ENCODE assay signal across 12 cellular contexts in the genomic region with DNA sequence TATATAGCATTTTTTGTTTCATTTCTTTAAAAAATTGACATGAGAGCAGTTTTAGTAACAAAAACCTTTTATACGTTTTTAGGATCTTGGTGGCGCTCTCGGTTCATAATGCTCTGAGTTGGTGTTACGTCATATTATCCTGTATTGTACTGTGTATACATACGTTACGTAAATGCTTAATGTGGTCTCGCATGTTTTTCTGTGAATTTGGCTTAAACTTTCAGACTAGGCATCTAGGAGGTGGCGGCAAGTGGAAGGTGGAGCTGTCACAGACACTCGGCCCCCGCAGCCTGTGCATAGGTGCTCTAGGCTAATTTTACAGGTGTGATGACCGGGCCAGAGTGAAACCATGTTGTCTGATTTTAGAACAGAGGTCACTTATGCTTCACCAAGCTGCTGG.
DNase-seq lines count a peak whose midpoint lies in the region; ATAC-seq lines count a peak whose summit lies in the region.
"Had no signal": no experiment of that assay in that cellular context is flagged by ENCODE, and none has a peak within 500 bp of the region (broad histone marks: within the 10 kb centered on the region; RNA-seq: fewer than 3 reads in every experiment).

No MANE protein-coding gene starts in this region.

- no peaks in the 10 kb centered on the region for H3K27me3 Mint-ChIP-seq in CD4-positive, alpha-beta memory T cell
- H3K27me3 Mint-ChIP-seq in activated T-helper 2 cell treated with anti-CD3 and anti-CD28 coated beads, Interferon-gamma antibody, Interleukin-2, Interleukin-4, amounts not matched to agents 10 μg/mL and 5 μg/mL and 100 μg/mL, durations not matched to agents 14 hours and 24 hours and 36 hours (ENCODE audit: low read depth): no peaks in the 10 kb centered on the region
- H3K27me3 Mint-ChIP-seq in memory B cell: no peaks in the 10 kb centered on the region

- POLR2A ChIA-PET in CD4-positive, alpha-beta memory T cell (lab: Charles Lee; ENCODE audit: partially characterized antibody): interaction anchor here (0.6 to 20.4 kb wide), 14 partner anchors 9 to 116 kb away, joined by 3 to 385 read pairs (median 8); no protein-coding TSS in a partner anchor

- intact Hi-C loops in CD4-positive, alpha-beta memory T cell (cut with micrococcal nuclease): loop anchor here (1.0 to 5.0 kb wide), 2 partner anchors 22 to 266 kb away; a partner anchor contains a TSS
- intact Hi-C loops in activated T-helper 2 cell treated with anti-CD3 and anti-CD28 coated beads, Interferon-gamma antibody, Interleukin-2, Interleukin-4, amounts not matched to agents 10 μg/mL and 5 μg/mL and 100 μg/mL, durations not matched to agents 14 hours and 24 hours and 36 hours (cut with micrococcal nuclease): loop anchor here (5.0 kb wide), 4 partner anchors 114 to 1754 kb away; a partner anchor contains a TSS

- peaks cover 53 to 89% (median 66%) of the 10 kb centered on the region in 4 donors for H3K4me1 Mint-ChIP-seq in CD4-positive, alpha-beta memory T cell
- peaks cover 79% of the 10 kb centered on the region for H3K4me1 Mint-ChIP-seq in activated T-helper 2 cell treated with anti-CD3 and anti-CD28 coated beads, Interferon-gamma antibody, Interleukin-2, Interleukin-4, amounts not matched to agents 10 μg/mL and 5 μg/mL and 100 μg/mL, durations not matched to agents 14 hours and 24 hours and 36 hours (ENCODE audit: low read depth)
- peaks cover 53% of the 10 kb centered on the region for H3K4me1 Mint-ChIP-seq in memory B cell

- no peak for ATAC-seq in memory B cell (ENCODE audit: low read depth)
- no peak for ATAC-seq in GM18873 (IDR thresholded peaks at IDR 0.05; ENCODE audit: low FRiP score, unreplicated experiment)

- peak overlapping the region; percentile 98 for H3K27ac ChIP-seq in CD4-positive, alpha-beta memory T cell (ENCODE audit: low read depth, low read length)
- H3K27ac ChIP-seq: HL-60, SK-N-MC had no signal

- H3K36me3 Mint-ChIP-seq in CD4-positive, alpha-beta memory T cell: peaks cover 43 to 55% of the 10 kb centered on the region in 2 donors
- H3K36me3 Mint-ChIP-seq in activated T-helper 2 cell treated with anti-CD3 and anti-CD28 coated beads, Interferon-gamma antibody, Interleukin-2, Interleukin-4, amounts not matched to agents 10 μg/mL and 5 μg/mL and 100 μg/mL, durations not matched to agents 14 hours and 24 hours and 36 hours (ENCODE audit: low read depth): peaks cover 53% of the 10 kb centered on the region
- H3K36me3 Mint-ChIP-seq in memory B cell: peaks cover 14% of the 10 kb centered on the region

- peaks cover 7% of the 10 kb centered on the region for H3K36me3 ChIP-seq in CD4-positive, alpha-beta memory T cell (ENCODE audit: insufficient read depth, low read length)

- no peaks in the 10 kb centered on the region for H3K9me3 Mint-ChIP-seq in CD4-positive, alpha-beta memory T cell
- no peaks in the 10 kb centered on the region for H3K9me3 Mint-ChIP-seq in activated T-helper 2 cell treated with anti-CD3 and anti-CD28 coated beads, Interferon-gamma antibody, Interleukin-2, Interleukin-4, amounts not matched to agents 10 μg/mL and 5 μg/mL and 100 μg/mL, durations not matched to agents 14 hours and 24 hours and 36 hours
- H3K9me3 Mint-ChIP-seq in memory B cell: no peaks in the 10 kb centered on the region

- peak overlapping the region in 1 of 2 donors; percentile 15 for H3K4me3 ChIP-seq in CD4-positive, alpha-beta memory T cell (ENCODE audit: low read length in 2 of 2)
- H3K4me3 ChIP-seq: SK-N-MC had no signal

- peak overlapping the region; percentile 97 to 100 (median 100) for H3K27ac Mint-ChIP-seq in CD4-positive, alpha-beta memory T cell
- peak overlapping the region; percentile 97 for H3K27ac Mint-ChIP-seq in activated T-helper 2 cell treated with anti-CD3 and anti-CD28 coated beads, Interferon-gamma antibody, Interleukin-2, Interleukin-4, amounts not matched to agents 10 μg/mL and 5 μg/mL and 100 μg/mL, durations not matched to agents 14 hours and 24 hours and 36 hours
- H3K27ac Mint-ChIP-seq in memory B cell: peak overlapping the region; percentile 100

- H3K4me1 ChIP-seq in CD4-positive, alpha-beta memory T cell (ENCODE audit: insufficient read depth, low read length): peaks cover 82% of the 10 kb centered on the region

- H3K4me3 Mint-ChIP-seq in CD4-positive, alpha-beta memory T cell: peak overlapping the region; percentile 90 to 99 (median 95)
- H3K4me3 Mint-ChIP-seq in activated T-helper 2 cell treated with anti-CD3 and anti-CD28 coated beads, Interferon-gamma antibody, Interleukin-2, Interleukin-4, amounts not matched to agents 10 μg/mL and 5 μg/mL and 100 μg/mL, durations not matched to agents 14 hours and 24 hours and 36 hours (ENCODE audit: low read depth): peak overlapping the region; percentile 59
- H3K4me3 Mint-ChIP-seq in memory B cell: no peak overlapping the region

- CTCF ChIA-PET in CD4-positive, alpha-beta memory T cell (lab: Charles Lee; ENCODE audit: partially characterized antibody): interaction anchor here (0.7 to 3.7 kb wide), 4 partner anchors 12 to 50 kb away, joined by 3 to 38 read pairs (median 8); no protein-coding TSS in a partner anchor

- DNase-seq in CD4-positive, alpha-beta memory T cell: peak; percentile 81 to 90 (median 87)
- DNase-seq in T follicular helper cell (ENCODE audit: low read depth) (peak; percentile 71), memory B cell (ENCODE audit: low spot score in 2 of 2) (no peak), glomerular visceral epithelial cell (ENCODE audit: extremely low spot score) (no peak), UCSD-AML1 (lab: John Stamatoyannopoulos, UW; ENCODE audit: unreplicated experiment) (no peak), SKM-1 treated with dmso at 0.1 percent for 144 hours (lab: John Stamatoyannopoulos, UW; ENCODE audit: unreplicated experiment) (no peak)
- peak; percentile 42 for DNase-seq in activated T-helper 2 cell treated with anti-CD3 and anti-CD28 coated beads, Interferon-gamma antibody, Interleukin-2, Interleukin-4, amounts not matched to agents 10 μg/mL and 5 μg/mL and 100 μg/mL, durations not matched to agents 14 hours and 24 hours and 36 hours (ENCODE audit: low spot score)
- DNase-seq: BE2C, MM.1S had no signal

- H3K9me3 ChIP-seq in CD4-positive, alpha-beta memory T cell (ENCODE audit: control insufficient read depth in 1 of 2, low read length in 2 of 2): no peaks in the 10 kb centered on the region
- H3K9me3 ChIP-seq: BE2C had no signal

- no peaks in the 10 kb centered on the region for H3K27me3 ChIP-seq in CD4-positive, alpha-beta memory T cell (ENCODE audit: insufficient read depth, low read length)
- H3K27me3 ChIP-seq: BE2C had no signal

Comparison
In these comparisons a context has a peak if more than half of its experiments do, and no peak if none do; other contexts are left out.
1. DNase-seq: peak in CD4-positive, alpha-beta memory T cell (5 of 5), T follicular helper cell (single experiment) and activated T-helper 2 cell treated with anti-CD3 and anti-CD28 coated beads, Interferon-gamma antibody, Interleukin-2, Interleukin-4, amounts not matched to agents 10 μg/mL and 5 μg/mL and 100 μg/mL, durations not matched to agents 14 hours and 24 hours and 36 hours (single experiment); none in memory B cell (0 of 2), glomerular visceral epithelial cell (single experiment), UCSD-AML1 (single experiment) and SKM-1 treated with dmso at 0.1 percent for 144 hours (single experiment).
2. Peak in every context shown above with its lines, with median percentiles within 50 percentile points of each other: H3K27ac Mint-ChIP-seq.